In genomic region chr13:99796175-99796819, GRCh38 we compare ENCODE assay signal across 1 cellular context.
TF ChIP-seq lines count a peak whose summit lies in the region.

No MANE protein-coding gene starts in this region.

TF ChIP-seq in GM23338, 12 proteins besides CTCF, POLR2A, EP300 and RAD21 (continued from another document):
- TF ChIP-seq, protein P1, sequence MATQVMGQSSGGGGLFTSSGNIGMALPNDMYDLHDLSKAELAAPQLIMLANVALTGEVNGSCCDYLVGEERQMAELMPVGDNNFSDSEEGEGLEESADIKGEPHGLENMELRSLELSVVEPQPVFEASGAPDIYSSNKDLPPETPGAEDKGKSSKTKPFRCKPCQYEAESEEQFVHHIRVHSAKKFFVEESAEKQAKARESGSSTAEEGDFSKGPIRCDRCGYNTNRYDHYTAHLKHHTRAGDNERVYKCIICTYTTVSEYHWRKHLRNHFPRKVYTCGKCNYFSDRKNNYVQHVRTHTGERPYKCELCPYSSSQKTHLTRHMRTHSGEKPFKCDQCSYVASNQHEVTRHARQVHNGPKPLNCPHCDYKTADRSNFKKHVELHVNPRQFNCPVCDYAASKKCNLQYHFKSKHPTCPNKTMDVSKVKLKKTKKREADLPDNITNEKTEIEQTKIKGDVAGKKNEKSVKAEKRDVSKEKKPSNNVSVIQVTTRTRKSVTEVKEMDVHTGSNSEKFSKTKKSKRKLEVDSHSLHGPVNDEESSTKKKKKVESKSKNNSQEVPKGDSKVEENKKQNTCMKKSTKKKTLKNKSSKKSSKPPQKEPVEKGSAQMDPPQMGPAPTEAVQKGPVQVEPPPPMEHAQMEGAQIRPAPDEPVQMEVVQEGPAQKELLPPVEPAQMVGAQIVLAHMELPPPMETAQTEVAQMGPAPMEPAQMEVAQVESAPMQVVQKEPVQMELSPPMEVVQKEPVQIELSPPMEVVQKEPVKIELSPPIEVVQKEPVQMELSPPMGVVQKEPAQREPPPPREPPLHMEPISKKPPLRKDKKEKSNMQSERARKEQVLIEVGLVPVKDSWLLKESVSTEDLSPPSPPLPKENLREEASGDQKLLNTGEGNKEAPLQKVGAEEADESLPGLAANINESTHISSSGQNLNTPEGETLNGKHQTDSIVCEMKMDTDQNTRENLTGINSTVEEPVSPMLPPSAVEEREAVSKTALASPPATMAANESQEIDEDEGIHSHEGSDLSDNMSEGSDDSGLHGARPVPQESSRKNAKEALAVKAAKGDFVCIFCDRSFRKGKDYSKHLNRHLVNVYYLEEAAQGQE (IDR thresholded peaks at IDR 0.05; ENCODE audit: unreplicated experiment) = peak; percentile 86
